ENCODE assay signal across 18 cellular contexts in genomic region chr4:121011138-121011537, GRCh38.
DNase-seq lines count a peak whose midpoint lies in the region; ATAC-seq, FAIRE-seq and TF ChIP-seq lines count a peak whose summit lies in the region.
"Had no signal": no experiment of that assay in that cellular context is flagged by ENCODE, and none has a peak within 500 bp of the region (broad histone marks: within the 10 kb centered on the region; RNA-seq: fewer than 3 reads in every experiment).

No MANE protein-coding gene starts in this region.

- peak overlapping the region; percentile 34 for H3K27ac Mint-ChIP-seq in CD8-positive, alpha-beta T cell
- peak overlapping the region; percentile 52; the same call in 1 of the 2 replicates for H3K27ac Mint-ChIP-seq in WTC11
- H3K27ac Mint-ChIP-seq in naive thymus-derived CD4-positive, alpha-beta T cell, result peak overlapping the region in 5 of 9 donors; percentile 32 to 96 (median 74)

- H2BK15ac ChIP-seq in neuronal stem cell (ENCODE audit: low read length), result no peak overlapping the region
- no peak overlapping the region for H2BK15ac ChIP-seq in mesenchymal stem cell (ENCODE audit: low read depth, poor library complexity, severe bottlenecking)

- POLR2A ChIA-PET in CD8-positive, alpha-beta T cell (lab: Charles Lee), result no interaction called here
- POLR2A ChIA-PET in WTC11 (lab: Charles Lee), result no interaction called here
- POLR2A ChIA-PET in naive thymus-derived CD4-positive, alpha-beta T cell (lab: Charles Lee), result interaction anchor here (0.6 to 0.8 kb wide), 2 partner anchors 17 to 222 kb away, joined by 3 read pairs; no protein-coding TSS in a partner anchor

- CTCF ChIA-PET in CD8-positive, alpha-beta T cell (lab: Charles Lee), result interaction anchor here (1.6 to 1.8 kb wide), 2 partner anchors 11 to 179 kb away, joined by 3 to 5 read pairs; no protein-coding TSS in a partner anchor
- CTCF ChIA-PET in WTC11 (lab: Charles Lee), result interaction anchor here (2.8 kb wide), 1 partner anchor 33 kb away, joined by 10 read pairs; no protein-coding TSS in a partner anchor
- CTCF ChIA-PET in naive thymus-derived CD4-positive, alpha-beta T cell (lab: Charles Lee), result interaction anchor here (0.9 kb wide), 1 partner anchor 18 kb away, joined by 3 read pairs; no protein-coding TSS in a partner anchor

- H3K4ac ChIP-seq in neuronal stem cell (ENCODE audit: low read length), result no peak overlapping the region
- no peak overlapping the region for H3K4ac ChIP-seq in mesenchymal stem cell (ENCODE audit: low read depth in 1 of 2, low read length in 2 of 2)

- H3K36me3 ChIP-seq in CD8-positive, alpha-beta T cell (ENCODE audit: insufficient read depth, low read length), result no peaks in the 10 kb centered on the region
- H3K36me3 ChIP-seq in naive thymus-derived CD4-positive, alpha-beta T cell (ENCODE audit: control insufficient read depth in 2 of 3, insufficient read depth in 3 of 3, low read length in 3 of 3), result no peaks in the 10 kb centered on the region
- H3K36me3 ChIP-seq in neuronal stem cell (replicated peaks in 1 of 2; ENCODE audit: control insufficient read depth in 2 of 2, insufficient read depth in 2 of 2, low read length in 2 of 2) (no peaks in the 10 kb centered on the region), mesenchymal stem cell (ENCODE audit: control insufficient read depth in 1 of 2, insufficient read depth in 2 of 2, low read depth in 1 of 2, low read length in 2 of 2) (no peaks in the 10 kb centered on the region)

- no peaks in the 10 kb centered on the region for H3K9me3 ChIP-seq in CD8-positive, alpha-beta T cell (ENCODE audit: low read length)
- no peaks in the 10 kb centered on the region for H3K9me3 ChIP-seq in naive thymus-derived CD4-positive, alpha-beta T cell (ENCODE audit: control insufficient read depth in 2 of 3, low read length in 3 of 3)
- H3K9me3 ChIP-seq in neuronal stem cell (replicated peaks in 1 of 2; ENCODE audit: control insufficient read depth in 2 of 2, insufficient read depth in 1 of 2, low read depth in 1 of 2, low read length in 2 of 2) (no peaks in the 10 kb centered on the region), mesenchymal stem cell (ENCODE audit: control insufficient read depth, low read length) (no peaks in the 10 kb centered on the region)
- H3K9me3 ChIP-seq: A549 had no signal

- intact Hi-C loops in CD8-positive, alpha-beta T cell (cut with DNase I, micrococcal nuclease), result loop anchor here in 1 of 2 experiments (2.0 kb wide), 1 partner anchor 30 kb away; no protein-coding TSS in a partner anchor
- intact Hi-C loops in naive thymus-derived CD4-positive, alpha-beta T cell (cut with micrococcal nuclease), result no loop called here

- no peak overlapping the region for H2BK120ac ChIP-seq in neuronal stem cell (ENCODE audit: low read depth, low read length)
- no peak overlapping the region for H2BK120ac ChIP-seq in mesenchymal stem cell (ENCODE audit: low read depth, low read length)

- H3K9ac ChIP-seq in neuronal stem cell (ENCODE audit: low read depth, low read length, poor library complexity) (no peak overlapping the region), mesenchymal stem cell (ENCODE audit: low read length) (no peak overlapping the region)

- ATAC-seq in CD8-positive, alpha-beta T cell, result no peak
- ATAC-seq in WTC11, result peak; percentile 86
- no peak for ATAC-seq in naive thymus-derived CD4-positive, alpha-beta T cell
- ATAC-seq: A549 had no signal

- H3K27me3 ChIP-seq in CD8-positive, alpha-beta T cell (ENCODE audit: insufficient read depth, low read length), result no peaks in the 10 kb centered on the region
- no peaks in the 10 kb centered on the region for H3K27me3 ChIP-seq in naive thymus-derived CD4-positive, alpha-beta T cell (ENCODE audit: control insufficient read depth in 2 of 2, insufficient read depth in 2 of 2, low read length in 2 of 2)
- H3K27me3 ChIP-seq in neuronal stem cell (ENCODE audit: control insufficient read depth in 3 of 3, insufficient read depth in 3 of 3, low read depth in 1 of 3, low read length in 3 of 3) (no peaks in the 10 kb centered on the region), mesenchymal stem cell (ENCODE audit: control insufficient read depth in 1 of 2, insufficient read depth in 1 of 2, low read length in 2 of 2) (no peaks in the 10 kb centered on the region)

- H2AFZ ChIP-seq in neuronal stem cell (ENCODE audit: low read length), result no peak overlapping the region
- no peak overlapping the region for H2AFZ ChIP-seq in mesenchymal stem cell (ENCODE audit: low read depth, low read length)

- H3K23ac ChIP-seq in neuronal stem cell (ENCODE audit: low read depth, low read length, poor library complexity), result no peak overlapping the region
- H3K23ac ChIP-seq in mesenchymal stem cell (ENCODE audit: low read length in 2 of 2), result no peak overlapping the region

- H3K27ac ChIP-seq in CD8-positive, alpha-beta T cell (ENCODE audit: low read depth, low read length), result peak overlapping the region; percentile 13
- no peak overlapping the region for H3K27ac ChIP-seq in naive thymus-derived CD4-positive, alpha-beta T cell (ENCODE audit: low read depth, low read length)
- H3K27ac ChIP-seq in neuronal stem cell (replicated peaks; ENCODE audit: low read length) (no peak overlapping the region), mesenchymal stem cell (ENCODE audit: low read length, poor library complexity, severe bottlenecking) (no peak overlapping the region)
- H3K27ac ChIP-seq: 22Rv1, A549, C4-2B had no signal

- H4K91ac ChIP-seq in neuronal stem cell (ENCODE audit: low read depth, low read length, poor library complexity) (no peak overlapping the region), mesenchymal stem cell (ENCODE audit: low read length) (no peak overlapping the region)

- H4K8ac ChIP-seq in neuronal stem cell (ENCODE audit: low read depth, low read length) (no peak overlapping the region), mesenchymal stem cell (ENCODE audit: low read length) (no peak overlapping the region)

- no peak overlapping the region for H3K4me3 ChIP-seq in CD8-positive, alpha-beta T cell (ENCODE audit: low read depth, low read length)
- H3K4me3 ChIP-seq in naive thymus-derived CD4-positive, alpha-beta T cell (ENCODE audit: low read length), result no peak overlapping the region
- H3K4me3 ChIP-seq in neuronal stem cell (ENCODE audit: low read length in 2 of 2) (no peak overlapping the region), mesenchymal stem cell (ENCODE audit: insufficient read depth in 1 of 2, low read depth in 1 of 2, low read length in 2 of 2) (no peak overlapping the region)
- H3K4me3 ChIP-seq: A549 had no signal

- H2AK5ac ChIP-seq in neuronal stem cell (ENCODE audit: low read depth, low read length) (no peak overlapping the region), mesenchymal stem cell (ENCODE audit: low read length, severe bottlenecking) (no peak overlapping the region)

- H2BK12ac ChIP-seq in neuronal stem cell (ENCODE audit: low read length) (no peak overlapping the region), mesenchymal stem cell (ENCODE audit: low read length in 2 of 2) (no peak overlapping the region)

- H3K27me3 Mint-ChIP-seq in CD8-positive, alpha-beta T cell (ENCODE audit: low read depth), result no peaks in the 10 kb centered on the region
- H3K27me3 Mint-ChIP-seq in WTC11 (ENCODE audit: low read depth), result no peaks in the 10 kb centered on the region
- H3K27me3 Mint-ChIP-seq in naive thymus-derived CD4-positive, alpha-beta T cell, result no peaks in the 10 kb centered on the region
- H3K27me3 Mint-ChIP-seq: CD4-positive, alpha-beta T cell had no signal

- no peak for TF ChIP-seq CTCF in CD8-positive, alpha-beta T cell (IDR thresholded peaks at IDR 0.05)
- TF ChIP-seq CTCF in WTC11 (IDR thresholded peaks at IDR 0.05), result no peak

- no peak overlapping the region for H2BK5ac ChIP-seq in neuronal stem cell (ENCODE audit: low read length)
- no peak overlapping the region for H2BK5ac ChIP-seq in mesenchymal stem cell (ENCODE audit: low read depth, low read length, poor library complexity, severe bottlenecking)

- H3K4me3 Mint-ChIP-seq in CD8-positive, alpha-beta T cell, result no peak overlapping the region
- H3K4me3 Mint-ChIP-seq in WTC11, result peak overlapping the region; percentile 12; the same call in 1 of the 2 replicates
- H3K4me3 Mint-ChIP-seq in naive thymus-derived CD4-positive, alpha-beta T cell, result peak overlapping the region in 1 of 10 donors; percentile 75

- H3K18ac ChIP-seq in neuronal stem cell (ENCODE audit: low read length) (no peak overlapping the region), mesenchymal stem cell (ENCODE audit: low read depth in 1 of 2, low read length in 2 of 2) (no peak overlapping the region)

- H3K9me3 Mint-ChIP-seq in CD8-positive, alpha-beta T cell, result no peaks in the 10 kb centered on the region
- no peaks in the 10 kb centered on the region for H3K9me3 Mint-ChIP-seq in WTC11
- H3K9me3 Mint-ChIP-seq in naive thymus-derived CD4-positive, alpha-beta T cell, result no peaks in the 10 kb centered on the region
- H3K9me3 Mint-ChIP-seq: CD4-positive, alpha-beta T cell had no signal

- no peak for DNase-seq in CD8-positive, alpha-beta T cell
- DNase-seq in WTC11 (ENCODE audit: low spot score) (no peak), iPS DF 4.7 (ENCODE audit: extremely low read depth, low spot score) (peak; percentile 44), neuronal stem cell (ENCODE audit: low spot score) (no peak), NCI-H1092 treated with DMSO at 0.1 percent for 48 hours (lab: John Stamatoyannopoulos, UW) (no peak), mesenchymal stem cell (no peak), urothelium cell line (ENCODE audit: low spot score) (no peak)
- DNase-seq in naive thymus-derived CD4-positive, alpha-beta T cell, result no peak
- DNase-seq: AML-193; CD4-positive, alpha-beta T cell; DMS79 treated with DMSO at 0.1 percent for 48 hours; GF-D8; IMR-90 had no signal

- no peak overlapping the region for H3K4me2 ChIP-seq in neuronal stem cell (ENCODE audit: insufficient read depth, low read length, poor library complexity, severe bottlenecking)
- no peak overlapping the region for H3K4me2 ChIP-seq in mesenchymal stem cell (ENCODE audit: low read length, poor library complexity, severe bottlenecking)
- H3K4me2 ChIP-seq: A549 had no signal

- H3K14ac ChIP-seq in neuronal stem cell (ENCODE audit: low read length) (no peak overlapping the region), mesenchymal stem cell (ENCODE audit: low read length in 2 of 2) (no peak overlapping the region)

- no peak for FAIRE-seq in urothelium cell line (lab: Jason Lieb, UNC)
- FAIRE-seq: A549, H54, HTR-8/SVneo had no signal

- peaks cover 75% of the 10 kb centered on the region for H3K4me1 ChIP-seq in CD8-positive, alpha-beta T cell (ENCODE audit: insufficient read depth, low read length)
- H3K4me1 ChIP-seq in naive thymus-derived CD4-positive, alpha-beta T cell (ENCODE audit: control insufficient read depth in 2 of 2, insufficient read depth in 2 of 2, low read length in 2 of 2), result peaks cover 0 to 35% of the 10 kb centered on the region in 2 donors
- no peaks in the 10 kb centered on the region for H3K4me1 ChIP-seq in neuronal stem cell (ENCODE audit: control insufficient read depth in 2 of 2, insufficient read depth in 1 of 2, low read depth in 1 of 2, low read length in 2 of 2)
- no peaks in the 10 kb centered on the region for H3K4me1 ChIP-seq in mesenchymal stem cell (ENCODE audit: control insufficient read depth, insufficient read depth, low read depth, low read length)
- H3K4me1 ChIP-seq: A549 had no signal

- H3K36me3 Mint-ChIP-seq in CD8-positive, alpha-beta T cell, result no peaks in the 10 kb centered on the region
- no peaks in the 10 kb centered on the region for H3K36me3 Mint-ChIP-seq in WTC11
- H3K36me3 Mint-ChIP-seq in naive thymus-derived CD4-positive, alpha-beta T cell, result peaks cover 0 to 4% (median 0%) of the 10 kb centered on the region in 5 donors

- no CpG with 5 or more reads among the region's 2 CpGs for WGBS in neuronal stem cell (ENCODE audit: extremely low coverage in 2 of 2, insufficient read length in 2 of 2, insufficient replicate concordance in 1 of 2), 2 donors
- WGBS in mesenchymal stem cell, result 100% methylated on average over 1 of the region's 2 CpGs

- H3K79me1 ChIP-seq in neuronal stem cell (ENCODE audit: low read depth, low read length) (no peaks in the 10 kb centered on the region), mesenchymal stem cell (replicated peaks; ENCODE audit: low read length, poor library complexity, severe bottlenecking) (no peaks in the 10 kb centered on the region)

- peaks cover 88% of the 10 kb centered on the region for H3K4me1 Mint-ChIP-seq in CD8-positive, alpha-beta T cell (ENCODE audit: low read depth)
- peaks cover 47% of the 10 kb centered on the region for H3K4me1 Mint-ChIP-seq in WTC11
- H3K4me1 Mint-ChIP-seq in naive thymus-derived CD4-positive, alpha-beta T cell, result peaks cover 3 to 88% (median 82%) of the 10 kb centered on the region in 7 donors
